In the genomic region with DNA sequence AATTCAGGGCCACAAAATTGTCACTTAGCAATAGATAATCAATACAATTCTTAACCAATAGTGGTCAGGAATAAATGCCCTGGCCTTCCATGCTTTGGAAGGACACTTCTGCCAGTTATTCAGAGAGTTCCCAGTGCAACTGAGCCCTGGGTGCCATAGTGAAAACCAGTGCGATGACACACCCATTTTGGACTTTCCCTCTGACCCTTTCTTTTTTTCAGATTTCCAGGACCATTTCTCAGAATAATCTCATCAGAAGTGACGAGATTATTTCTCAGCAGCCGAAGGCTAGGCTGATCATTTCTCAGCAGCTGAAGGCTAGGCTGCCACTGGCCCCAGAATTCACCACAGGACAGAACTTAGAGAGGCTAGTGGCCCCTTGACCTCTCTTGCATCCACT, we compare ENCODE assay signal across 28 cellular contexts.
"Had no signal": no experiment of that assay in that cellular context is flagged by ENCODE, and none has a peak within 500 bp of the region (broad histone marks: within the 10 kb centered on the region; RNA-seq: fewer than 3 reads in every experiment).

No MANE protein-coding gene starts in this region.

- DNase-seq: stimulated activated CD4-positive, alpha-beta T cell treated with anti-CD3 and anti-CD28 coated beads, Interleukin-2, amount 100 ng/mL, for 48 hours; stimulated activated CD4-positive, alpha-beta T cell treated with anti-CD3 and anti-CD28 coated beads, Interleukin-4, amount 100 ng/mL, for 1 hour; stimulated activated CD4-positive, alpha-beta T cell treated with anti-CD3 and anti-CD28 coated beads, Interleukin-4, amount 100 ng/mL, for 24 hours; stimulated activated CD4-positive, alpha-beta T cell treated with anti-CD3 and anti-CD28 coated beads, Interleukin-4, amount 100 ng/mL, for 4 hours; stimulated activated CD8-positive, alpha-beta memory T cell treated with anti-CD3 and anti-CD28 coated beads, Interleukin-4, amount 100 ng/mL, for 48 hours; stimulated activated naive B cell treated with anti-CD40 and anti-IgM and Interleukin-4, amounts not matched to agents 10 μg/mL and 1 μg/mL and 100 μg/mL, for 72 hours; stimulated activated naive CD4-positive, alpha-beta T cell; stimulated activated naive CD4-positive, alpha-beta T cell treated with Interleukin-2 at 50 U/mL for 16 hours; stimulated activated naive CD8-positive, alpha-beta T cell treated with anti-CD3 and anti-CD28 coated beads, Interleukin-15, amount 100 ng/mL, for 72 hours; stimulated activated naive CD8-positive, alpha-beta T cell treated with anti-CD3 and anti-CD28 coated beads, Interleukin-15, Interleukin-2, amounts not matched to agents 100 U/mL and 50 U/mL, for 24 hours; stomach; substantia nigra; testis; thyroid gland; tibial artery; transverse colon; trophoblast cell; upper lobe of left lung; uterus had no signal

- H3K4me1 Mint-ChIP-seq: stimulated activated effector memory CD8-positive, alpha-beta T cell treated with anti-CD3 and anti-CD28 coated beads, Interleukin-12 subunit alpha, Interleukin-12 subunit beta, amount 100 ng/mL, for 72 hours; stimulated activated memory B cell treated with anti-CD40 and anti-IgM and Interleukin-4, amounts not matched to agents 10 μg/mL and 1 μg/mL and 100 μg/mL, for 72 hours; stimulated activated naive B cell treated with anti-CD40 and anti-IgM and Interleukin-4, amounts not matched to agents 10 μg/mL and 1 μg/mL and 100 μg/mL, for 72 hours; stimulated activated naive CD8-positive, alpha-beta T cell treated with anti-CD3 and anti-CD28 coated beads, Interleukin-15, amount 100 ng/mL, for 72 hours had no signal

- H3K9me3 ChIP-seq: suprapubic skin, testis, thoracic aorta, thyroid gland, tibial artery, transverse colon, upper lobe of left lung, upper lobe of right lung, uterus, vagina had no signal

- H3K4me3 Mint-ChIP-seq: stimulated activated effector memory CD8-positive, alpha-beta T cell treated with anti-CD3 and anti-CD28 coated beads, Interleukin-12 subunit alpha, Interleukin-12 subunit beta, amount 100 ng/mL, for 72 hours; stimulated activated memory B cell treated with anti-CD40 and anti-IgM and Interleukin-4, amounts not matched to agents 10 μg/mL and 1 μg/mL and 100 μg/mL, for 72 hours; stimulated activated naive B cell treated with anti-CD40 and anti-IgM and Interleukin-4, amounts not matched to agents 10 μg/mL and 1 μg/mL and 100 μg/mL, for 72 hours; stimulated activated naive CD8-positive, alpha-beta T cell treated with anti-CD3 and anti-CD28 coated beads, Interleukin-15, amount 100 ng/mL, for 72 hours; stimulated activated naive CD8-positive, alpha-beta T cell treated with anti-CD3 and anti-CD28 coated beads, Interleukin-15, Interleukin-2, amounts not matched to agents 100 ng/mL and 50 ng/mL, for 24 hours; type B pancreatic cell had no signal

- H3K9me3 Mint-ChIP-seq: stimulated activated memory B cell treated with anti-CD40 and anti-IgM and Interleukin-4, amounts not matched to agents 10 μg/mL and 1 μg/mL and 100 μg/mL, for 72 hours; stimulated activated naive CD8-positive, alpha-beta T cell treated with anti-CD3 and anti-CD28 coated beads, Interleukin-15, amount 100 ng/mL, for 72 hours; stimulated activated naive CD8-positive, alpha-beta T cell treated with anti-CD3 and anti-CD28 coated beads, Interleukin-15, Interleukin-2, amounts not matched to agents 100 ng/mL and 50 ng/mL, for 24 hours had no signal

- H3K4me3 ChIP-seq: stomach, suprapubic skin, testis, thoracic aorta, thyroid gland, tibial artery, tibial nerve, transverse colon, upper lobe of left lung, upper lobe of right lung, uterus, vagina had no signal

- H3K36me3 Mint-ChIP-seq: stimulated activated effector memory CD8-positive, alpha-beta T cell treated with anti-CD3 and anti-CD28 coated beads, Interleukin-12 subunit alpha, Interleukin-12 subunit beta, amount 100 ng/mL, for 72 hours; stimulated activated memory B cell treated with anti-CD40 and anti-IgM and Interleukin-4, amounts not matched to agents 10 μg/mL and 1 μg/mL and 100 μg/mL, for 72 hours; stimulated activated naive B cell treated with anti-CD40 and anti-IgM and Interleukin-4, amounts not matched to agents 10 μg/mL and 1 μg/mL and 100 μg/mL, for 72 hours; type B pancreatic cell had no signal

- H3K27ac Mint-ChIP-seq: stimulated activated effector memory CD8-positive, alpha-beta T cell treated with anti-CD3 and anti-CD28 coated beads, Interleukin-12 subunit alpha, Interleukin-12 subunit beta, amount 100 ng/mL, for 72 hours; stimulated activated memory B cell treated with anti-CD40 and anti-IgM and Interleukin-4, amounts not matched to agents 10 μg/mL and 1 μg/mL and 100 μg/mL, for 72 hours; stimulated activated naive B cell treated with anti-CD40 and anti-IgM and Interleukin-4, amounts not matched to agents 10 μg/mL and 1 μg/mL and 100 μg/mL, for 72 hours; stimulated activated naive CD8-positive, alpha-beta T cell treated with anti-CD3 and anti-CD28 coated beads, Interleukin-15, Interleukin-2, amounts not matched to agents 100 ng/mL and 50 ng/mL, for 24 hours had no signal

- H3K36me3 ChIP-seq: stomach, suprapubic skin, thoracic aorta, thyroid gland, tibial artery, tibial nerve, transverse colon, upper lobe of left lung, upper lobe of right lung, uterus, vagina had no signal

- H3K27ac ChIP-seq: stomach, suprapubic skin, testis, thoracic aorta, thyroid gland, tibial artery, tibial nerve, transverse colon, upper lobe of left lung, upper lobe of right lung, uterus, vagina had no signal

- H3K27me3 ChIP-seq: stomach, suprapubic skin, testis, thyroid gland, tibial artery, tibial nerve, transverse colon, upper lobe of left lung, upper lobe of right lung, uterus, vagina had no signal

- H3K27me3 Mint-ChIP-seq: stimulated activated memory B cell treated with anti-CD40 and anti-IgM and Interleukin-4, amounts not matched to agents 10 μg/mL and 1 μg/mL and 100 μg/mL, for 72 hours; stimulated activated naive B cell treated with anti-CD40 and anti-IgM and Interleukin-4, amounts not matched to agents 10 μg/mL and 1 μg/mL and 100 μg/mL, for 72 hours; stimulated activated naive CD8-positive, alpha-beta T cell treated with anti-CD3 and anti-CD28 coated beads, Interleukin-15, amount 100 ng/mL, for 72 hours; type B pancreatic cell had no signal

- ATAC-seq: stimulated activated effector memory CD8-positive, alpha-beta T cell treated with anti-CD3 and anti-CD28 coated beads, Interleukin-12 subunit alpha, Interleukin-12 subunit beta, amount 100 ng/mL, for 72 hours; stimulated activated memory B cell treated with anti-CD40 and anti-IgM and Interleukin-4, amounts not matched to agents 10 μg/mL and 1 μg/mL and 100 μg/mL, for 72 hours; stimulated activated naive B cell treated with anti-CD40 and anti-IgM and Interleukin-4, amounts not matched to agents 10 μg/mL and 1 μg/mL and 100 μg/mL, for 72 hours; stimulated activated naive CD8-positive, alpha-beta T cell treated with anti-CD3 and anti-CD28 coated beads, Interleukin-15, amount 100 ng/mL, for 72 hours; stimulated activated naive CD8-positive, alpha-beta T cell treated with anti-CD3 and anti-CD28 coated beads, Interleukin-15, Interleukin-2, amounts not matched to agents 100 U/mL and 50 U/mL, for 24 hours; upper lobe of right lung had no signal

- H3K4me1 ChIP-seq: stomach, suprapubic skin, testis, thyroid gland, tibial artery, tibial nerve, transverse colon, upper lobe of left lung, upper lobe of right lung, uterus, vagina had no signal
